28 cellular contexts compared by ENCODE assay signal in genomic region chr2:224276251-224276650, GRCh38.
"Had no signal": no experiment of that assay in that cellular context is flagged by ENCODE, and none has a peak within 500 bp of the region (broad histone marks: within the 10 kb centered on the region; RNA-seq: fewer than 3 reads in every experiment).

No MANE protein-coding gene starts in this region.

- H3K27ac ChIP-seq: colonic mucosa, coronary artery, dorsolateral prefrontal cortex, epithelial cell of prostate, esophagus muscularis mucosa, esophagus squamous epithelium, foreskin keratinocyte, gastrocnemius medialis, gastroesophageal sphincter, heart left ventricle, heart right ventricle had no signal

- H3K9me3 ChIP-seq: colonic mucosa, esophagus muscularis mucosa, esophagus squamous epithelium, gastrocnemius medialis, gastroesophageal sphincter, heart left ventricle, heart right ventricle had no signal

- H3K27me3 ChIP-seq: colonic mucosa, dorsolateral prefrontal cortex, esophagus muscularis mucosa, esophagus squamous epithelium, foreskin keratinocyte, gastrocnemius medialis, gastroesophageal sphincter, heart left ventricle, heart right ventricle had no signal

- H3K9me3 Mint-ChIP-seq: dendritic cell treated with granulocyte-macrophage colony-stimulating factor and Interleukin-4, amounts not matched to agents 40 ng/mL and 50 ng/mL, for 4 days; effector memory CD8-positive, alpha-beta T cell; endodermal cell had no signal

- DNase-seq: colonic mucosa; cortex of kidney; dermis blood vessel endothelial cell; dorsolateral prefrontal cortex; effector CD4-positive, alpha-beta T cell; effector CD8-positive, alpha-beta T cell; effector memory CD4-positive, alpha-beta T cell; effector memory CD8-positive, alpha-beta T cell; endodermal cell; erythroblast; esophagus squamous epithelium; foreskin fibroblast; foreskin keratinocyte; foreskin melanocyte; gastrocnemius medialis; glutamatergic neuron; head of caudate nucleus; heart left ventricle; heart right ventricle had no signal

- FAIRE-seq: colon, endometrium, endothelial cell of umbilical vein had no signal

- H3K4me1 ChIP-seq: colonic mucosa, esophagus muscularis mucosa, esophagus squamous epithelium, gastrocnemius medialis, gastroesophageal sphincter, heart left ventricle, heart right ventricle had no signal

- H3K4me3 ChIP-seq: colonic mucosa, coronary artery, dorsolateral prefrontal cortex, esophagus muscularis mucosa, esophagus squamous epithelium, gastrocnemius medialis, gastroesophageal sphincter, heart left ventricle, heart right ventricle had no signal

- ATAC-seq: effector memory CD8-positive, alpha-beta T cell; esophagus mucosa; foreskin keratinocyte; gastrocnemius medialis; gastroesophageal sphincter; heart left ventricle; heart right ventricle had no signal

- H3K27ac Mint-ChIP-seq: dendritic cell treated with granulocyte-macrophage colony-stimulating factor and Interleukin-4, amounts not matched to agents 40 ng/mL and 50 ng/mL, for 4 days; effector memory CD8-positive, alpha-beta T cell; endodermal cell had no signal

- H3K36me3 ChIP-seq: colonic mucosa, esophagus muscularis mucosa, esophagus squamous epithelium, gastrocnemius medialis, gastroesophageal sphincter, heart left ventricle, heart right ventricle had no signal
